In genomic region chr12:109714141-109714912, GRCh38 we compare ENCODE assay signal across 7 cellular contexts. TPM values are rescaled to one million over a fixed set of nuclear protein-coding genes. Genes with fewer than 3 reads are reported as not detected.
DNase-seq lines count a peak whose midpoint lies in the region; ATAC-seq, FAIRE-seq and TF ChIP-seq lines count a peak whose summit lies in the region.

No MANE protein-coding gene starts in this region.

- FAIRE-seq in GM12891 (lab: Jason Lieb, UNC): no peak

- no peaks in the 10 kb centered on the region for H3K9me3 ChIP-seq in muscle layer of duodenum (ENCODE audit: control insufficient read depth in 1 of 2, low read length in 2 of 2)

- DNase-seq in GM12891 (ENCODE audit: insufficient read length, low spot score) (peak; percentile 59), NCI-H2227 treated with DMSO at 0.1 percent for 48 hours (lab: John Stamatoyannopoulos, UW) (peak; percentile 37)
- DNase-seq in activated CD8-positive, alpha-beta memory T cell treated with anti-CD3 and anti-CD28 coated beads for 24 hours: peak; percentile 84
- DNase-seq in effector memory CD8-positive, alpha-beta T cell: peak; percentile 37 to 52 (median 41)
- DNase-seq in stimulated activated effector memory CD8-positive, alpha-beta T cell treated with anti-CD3 and anti-CD28 coated beads, Interleukin-12 subunit alpha, Interleukin-12 subunit beta, amount 100 ng/mL, for 72 hours (ENCODE audit: low spot score in 2 of 2): peak; percentile 42 to 81

- H3K36me3 ChIP-seq in muscle layer of duodenum (ENCODE audit: control insufficient read depth in 1 of 2, insufficient read depth in 2 of 2, low read length in 2 of 2): no peaks in the 10 kb centered on the region

- peak; percentile 32 for ATAC-seq in HG02840 (IDR thresholded peaks at IDR 0.05; ENCODE audit: low FRiP score, unreplicated experiment)
- ATAC-seq in effector memory CD8-positive, alpha-beta T cell (replicated peaks): peak; percentile 8
- ATAC-seq in stimulated activated effector memory CD8-positive, alpha-beta T cell treated with anti-CD3 and anti-CD28 coated beads, Interleukin-12 subunit alpha, Interleukin-12 subunit beta, amount 100 ng/mL, for 72 hours: peak; percentile 24

- H3K4me3 ChIP-seq in muscle layer of duodenum (ENCODE audit: low read depth in 1 of 2, low read length in 2 of 2): peak overlapping the region; percentile 37 to 80

- peak overlapping the region; percentile 61 to 70 for H3K4me3 Mint-ChIP-seq in effector memory CD8-positive, alpha-beta T cell
- H3K4me3 Mint-ChIP-seq in stimulated activated effector memory CD8-positive, alpha-beta T cell treated with anti-CD3 and anti-CD28 coated beads, Interleukin-12 subunit alpha, Interleukin-12 subunit beta, amount 100 ng/mL, for 72 hours: peak overlapping the region; percentile 55

- H3K27me3 Mint-ChIP-seq in effector memory CD8-positive, alpha-beta T cell: peaks cover 17 to 36% of the 10 kb centered on the region in 2 donors

- H3K4me1 ChIP-seq in muscle layer of duodenum (ENCODE audit: control insufficient read depth in 1 of 2, insufficient read depth in 2 of 2, low read length in 2 of 2): peaks cover 7 to 37% of the 10 kb centered on the region in 2 donors

- no peaks in the 10 kb centered on the region for H3K9me3 Mint-ChIP-seq in effector memory CD8-positive, alpha-beta T cell
- no peaks in the 10 kb centered on the region for H3K9me3 Mint-ChIP-seq in stimulated activated effector memory CD8-positive, alpha-beta T cell treated with anti-CD3 and anti-CD28 coated beads, Interleukin-12 subunit alpha, Interleukin-12 subunit beta, amount 100 ng/mL, for 72 hours

- no peak overlapping the region for H3K27ac ChIP-seq in muscle layer of duodenum (ENCODE audit: low read length)

- H3K36me3 Mint-ChIP-seq in effector memory CD8-positive, alpha-beta T cell (ENCODE audit: insufficient read depth): peaks cover 10% of the 10 kb centered on the region
- H3K36me3 Mint-ChIP-seq in stimulated activated effector memory CD8-positive, alpha-beta T cell treated with anti-CD3 and anti-CD28 coated beads, Interleukin-12 subunit alpha, Interleukin-12 subunit beta, amount 100 ng/mL, for 72 hours: no peaks in the 10 kb centered on the region

- H3K27me3 ChIP-seq in muscle layer of duodenum (ENCODE audit: low read depth, low read length): peaks cover 22% of the 10 kb centered on the region

- peaks cover 0 to 1% of the 10 kb centered on the region in 2 donors for H3K4me1 Mint-ChIP-seq in effector memory CD8-positive, alpha-beta T cell (ENCODE audit: low read depth in 2 of 2)
- H3K4me1 Mint-ChIP-seq in stimulated activated effector memory CD8-positive, alpha-beta T cell treated with anti-CD3 and anti-CD28 coated beads, Interleukin-12 subunit alpha, Interleukin-12 subunit beta, amount 100 ng/mL, for 72 hours: no peaks in the 10 kb centered on the region

- no peak for TF ChIP-seq POLR2A in GM12891 (IDR thresholded peaks at IDR 0.05; ENCODE audit: low read depth, low read length)

- H3K27ac Mint-ChIP-seq in effector memory CD8-positive, alpha-beta T cell: no peak overlapping the region
- H3K27ac Mint-ChIP-seq in stimulated activated effector memory CD8-positive, alpha-beta T cell treated with anti-CD3 and anti-CD28 coated beads, Interleukin-12 subunit alpha, Interleukin-12 subunit beta, amount 100 ng/mL, for 72 hours: no peak overlapping the region

TF ChIP-seq in GM12891, 5 proteins besides CTCF, POLR2A, EP300 and RAD21:
- no peak for TF ChIP-seq TAF1 (IDR thresholded peaks at IDR 0.05; ENCODE audit: low read depth, low read length)
- no peak for TF ChIP-seq SPI1 (IDR thresholded peaks at IDR 0.05; ENCODE audit: low read depth, low read length)
- TF ChIP-seq PAX5 (IDR thresholded peaks at IDR 0.05; ENCODE audit: insufficient read depth, low read length, severe bottlenecking): no peak
- TF ChIP-seq POLR2AphosphoS5 (IDR thresholded peaks at IDR 0.05; ENCODE audit: low read depth, low read length): no peak
- no peak for TF ChIP-seq POU2F2 (IDR thresholded peaks at IDR 0.05; ENCODE audit: low read depth, low read length)

RNA-seq across cellular contexts. Expression of gene FAM222A, which starts 0.7 kb away (rescaled TPM):
- polyA plus RNA-seq in GM12891 (2012; ENCODE audit: low read depth, missing spikeins): 0.08 TPM
